ENCODE assay signal across 20 cellular contexts in genomic region chr9:77221431-77221830, GRCh38. TPM values are rescaled to one million over a fixed set of nuclear protein-coding genes. Genes with fewer than 3 reads are reported as not detected.
A peak's percentile ranks its signal among the peaks of the same experiment; 100 is the strongest.
DNase-seq lines count a peak whose midpoint lies in the region; ATAC-seq, FAIRE-seq and TF ChIP-seq lines count a peak whose summit lies in the region.
"Had no signal": no experiment of that assay in that cellular context is flagged by ENCODE, and none has a peak within 500 bp of the region (broad histone marks: within the 10 kb centered on the region; RNA-seq: fewer than 3 reads in every experiment).

No MANE protein-coding gene starts in this region.

- H3K27ac ChIP-seq in AG04450 (ENCODE audit: low read depth, low read length) (no peak overlapping the region), astrocyte (ENCODE audit: low read depth, low read length) (no peak overlapping the region), fibroblast of lung (ENCODE audit: insufficient read depth, low read length) (no peak overlapping the region), caudate nucleus (ENCODE audit: low read depth, low read length) (no peak overlapping the region), right lobe of liver (no peak overlapping the region)
- H3K27ac ChIP-seq: 22Rv1, HL-60 had no signal

- no peak overlapping the region for H3K27ac Mint-ChIP-seq in astrocyte (ENCODE audit: unreplicated experiment)
- H3K27ac Mint-ChIP-seq: CD4-positive, CD25-positive, alpha-beta regulatory T cell; HFFc6 had no signal

- H3K4me3 Mint-ChIP-seq in astrocyte (ENCODE audit: unreplicated experiment): no peak overlapping the region
- H3K4me3 Mint-ChIP-seq: CD4-positive, CD25-positive, alpha-beta regulatory T cell; CD8-positive, alpha-beta memory T cell; HFFc6 had no signal

- 80% methylated on average over 3 of the region's 3 CpGs for WGBS in right lobe of liver (ENCODE audit: insufficient coverage, low coverage, low lambda C conversion rate, missing lambda C conversion rate)

- H3K9me3 Mint-ChIP-seq in astrocyte (ENCODE audit: unreplicated experiment): no peaks in the 10 kb centered on the region
- H3K9me3 Mint-ChIP-seq: CD4-positive, CD25-positive, alpha-beta regulatory T cell; CD8-positive, alpha-beta memory T cell; HFFc6 had no signal

- no peaks in the 10 kb centered on the region for H3K79me2 ChIP-seq in astrocyte (ENCODE audit: insufficient read depth, low read length)
- no peaks in the 10 kb centered on the region for H3K79me2 ChIP-seq in fibroblast of lung (ENCODE audit: control insufficient read depth, insufficient read depth, low read length)

- intact Hi-C loops in right lobe of liver (cut with DNase I): no loop called here

- H3K4me1 ChIP-seq in astrocyte (ENCODE audit: insufficient read depth, low read length): peaks cover 6% of the 10 kb centered on the region
- peaks cover 4% of the 10 kb centered on the region for H3K4me1 ChIP-seq in fibroblast of lung (ENCODE audit: control insufficient read depth, extremely low read depth, insufficient read depth, low read length)
- no peaks in the 10 kb centered on the region for H3K4me1 ChIP-seq in right lobe of liver
- H3K4me1 ChIP-seq: BE2C had no signal

- DNase-seq in AG04450 (ENCODE audit: low read depth, low spot score) (peak; percentile 7), HCEC 1CT (peak; percentile 12), astrocyte (ENCODE audit: low read depth) (peak; percentile 20), fibroblast of lung (ENCODE audit: low read depth in 2 of 2) (peak; percentile 11 to 35), caudate nucleus (lab: John Stamatoyannopoulos, UW) (no peak), AG20443 (ENCODE audit: low spot score) (no peak), NCI-H2171 (lab: John Stamatoyannopoulos, UW) (no peak), right lobe of liver (no peak)
- DNase-seq: BE2C; C1 segment of cervical spinal cord; CD4-positive, CD25-positive, alpha-beta regulatory T cell; CD8-positive, alpha-beta memory T cell; COR-L47; HFFc6 had no signal

- no peak for TF ChIP-seq CTCF in AG04450 (IDR thresholded peaks at IDR 0.05; ENCODE audit: low read depth, low read length)
- no peak for TF ChIP-seq CTCF in astrocyte (IDR thresholded peaks at IDR 0.05; ENCODE audit: insufficient read depth, low read depth, low read length)
- TF ChIP-seq CTCF in fibroblast of lung (conservative IDR thresholded peaks at IDR 0.05 in 1 of 2, IDR thresholded peaks at IDR 0.05 in 1 of 2; ENCODE audit: low read depth in 1 of 2, low read length in 2 of 2): no peak
- no peak for TF ChIP-seq CTCF in right lobe of liver (IDR thresholded peaks at IDR 0.05)

- CTCF ChIA-PET in AG04450 (lab: Charles Lee): no interaction called here

- H3K4me1 Mint-ChIP-seq in astrocyte (ENCODE audit: low read depth, unreplicated experiment): peaks cover 9% of the 10 kb centered on the region
- H3K4me1 Mint-ChIP-seq: CD8-positive, alpha-beta memory T cell had no signal

- TF ChIP-seq POLR2A in right lobe of liver (IDR thresholded peaks at IDR 0.05): no peak

- H3K9me3 ChIP-seq in AG04450 (ENCODE audit: control insufficient read depth, insufficient read depth, low read length): no peaks in the 10 kb centered on the region
- H3K9me3 ChIP-seq in astrocyte (ENCODE audit: insufficient read depth, low read depth, low read length): no peaks in the 10 kb centered on the region
- H3K9me3 ChIP-seq in fibroblast of lung (ENCODE audit: control insufficient read depth, insufficient read depth, low read depth, low read length): no peaks in the 10 kb centered on the region
- H3K9me3 ChIP-seq in right lobe of liver: no peaks in the 10 kb centered on the region
- H3K9me3 ChIP-seq: BE2C had no signal

- H3K36me3 ChIP-seq in astrocyte (ENCODE audit: insufficient read depth, low read length): no peaks in the 10 kb centered on the region
- no peaks in the 10 kb centered on the region for H3K36me3 ChIP-seq in fibroblast of lung (ENCODE audit: control insufficient read depth, insufficient read depth, low read length)
- H3K36me3 ChIP-seq in right lobe of liver: peaks cover 0 to 23% (median 2%) of the 10 kb centered on the region in 4 donors

- H3K27me3 Mint-ChIP-seq in astrocyte (ENCODE audit: low read depth, unreplicated experiment): no peaks in the 10 kb centered on the region
- H3K27me3 Mint-ChIP-seq: CD4-positive, CD25-positive, alpha-beta regulatory T cell; CD8-positive, alpha-beta memory T cell had no signal

- no peak overlapping the region for H3K4me3 ChIP-seq in AG04450 (ENCODE audit: low read depth, low read length)
- no peak overlapping the region for H3K4me3 ChIP-seq in astrocyte (ENCODE audit: insufficient read depth, low read depth, low read length)
- no peak overlapping the region for H3K4me3 ChIP-seq in fibroblast of lung (replicated peaks in 1 of 4; ENCODE audit: control extremely low read depth in 1 of 4, insufficient read depth in 1 of 4, low read depth in 3 of 4, low read length in 4 of 4)
- H3K4me3 ChIP-seq in right lobe of liver: no peak overlapping the region
- H3K4me3 ChIP-seq: K562 had no signal

- H2AFZ ChIP-seq in astrocyte (ENCODE audit: low read depth, low read length): no peak overlapping the region
- no peak overlapping the region for H2AFZ ChIP-seq in fibroblast of lung (ENCODE audit: low read length)

- no peak for ATAC-seq in right lobe of liver
- ATAC-seq: HCT116, K562 had no signal

- H3K27me3 ChIP-seq in AG04450 (ENCODE audit: control insufficient read depth, insufficient read depth, low read length) (no peaks in the 10 kb centered on the region), astrocyte (ENCODE audit: insufficient read depth, low read length) (no peaks in the 10 kb centered on the region), fibroblast of lung (ENCODE audit: control insufficient read depth, insufficient read depth, low read length) (no peaks in the 10 kb centered on the region), right lobe of liver (no peaks in the 10 kb centered on the region)
- H3K27me3 ChIP-seq: BE2C had no signal

- H3K4me2 ChIP-seq in astrocyte (ENCODE audit: low read length): no peak overlapping the region
- no peak overlapping the region for H3K4me2 ChIP-seq in fibroblast of lung (ENCODE audit: extremely low read depth, insufficient read depth, low read length)

- no peak for FAIRE-seq in astrocyte (lab: Jason Lieb, UNC)
- FAIRE-seq: GM12892, GM18507, K562 had no signal

- H3K36me3 Mint-ChIP-seq in astrocyte (ENCODE audit: low read depth, unreplicated experiment): no peaks in the 10 kb centered on the region

- H3K9ac ChIP-seq in astrocyte (ENCODE audit: low read length) (no peak overlapping the region), fibroblast of lung (ENCODE audit: insufficient read depth, low read length) (no peak overlapping the region)

- POLR2A ChIA-PET in AG04450 (lab: Yijun Ruan, JAX): no interaction called here

- H4K20me1 ChIP-seq in astrocyte (ENCODE audit: insufficient read depth, low read length): no peaks in the 10 kb centered on the region
- H4K20me1 ChIP-seq in fibroblast of lung (ENCODE audit: control insufficient read depth, extremely low read depth, insufficient read depth, low read length): no peaks in the 10 kb centered on the region

RNA-seq across cellular contexts. Expression of gene VPS13A, which starts 44.1 kb away (rescaled TPM):
- polyA plus RNA-seq in AG04450 (2011; rRNA removed): 24.3 and 41.8 TPM in 2 replicates
- 31.0 and 70.7 TPM in 2 replicates for polyA minus RNA-seq in AG04450 (2011; rRNA and poly(A)+ RNA removed)
- 31.7 and 34.9 TPM in 2 replicates for total RNA-seq in astrocyte
- 27.2 and 39.3 TPM in 2 replicates for total RNA-seq in fibroblast of lung
- polyA plus RNA-seq in fibroblast of lung: 11.8 and 12.8 TPM in 2 replicates
- polyA plus RNA-seq in fibroblast of lung (2012): 8.0 and 8.9 TPM in 2 replicates
- 0.93 and 1.4 TPM in 2 replicates for polyA minus RNA-seq in fibroblast of lung (ENCODE audit: low replicate concordance)
- 10 to 100 TPM; 13.1 to 26.5 (median 20.0) TPM for total RNA-seq in right lobe of liver

Comparison
In these comparisons a context has a peak if more than half of its experiments do, and no peak if none do; other contexts are left out.
1. DNase-seq: peak in AG04450 (single experiment), HCEC 1CT (single experiment), astrocyte (single experiment) and fibroblast of lung (2 of 2); none in caudate nucleus (0 of 61), AG20443 (single experiment), NCI-H2171 (single experiment) and right lobe of liver (0 of 3).